8 cellular contexts compared by ENCODE assay signal in the genomic region with DNA sequence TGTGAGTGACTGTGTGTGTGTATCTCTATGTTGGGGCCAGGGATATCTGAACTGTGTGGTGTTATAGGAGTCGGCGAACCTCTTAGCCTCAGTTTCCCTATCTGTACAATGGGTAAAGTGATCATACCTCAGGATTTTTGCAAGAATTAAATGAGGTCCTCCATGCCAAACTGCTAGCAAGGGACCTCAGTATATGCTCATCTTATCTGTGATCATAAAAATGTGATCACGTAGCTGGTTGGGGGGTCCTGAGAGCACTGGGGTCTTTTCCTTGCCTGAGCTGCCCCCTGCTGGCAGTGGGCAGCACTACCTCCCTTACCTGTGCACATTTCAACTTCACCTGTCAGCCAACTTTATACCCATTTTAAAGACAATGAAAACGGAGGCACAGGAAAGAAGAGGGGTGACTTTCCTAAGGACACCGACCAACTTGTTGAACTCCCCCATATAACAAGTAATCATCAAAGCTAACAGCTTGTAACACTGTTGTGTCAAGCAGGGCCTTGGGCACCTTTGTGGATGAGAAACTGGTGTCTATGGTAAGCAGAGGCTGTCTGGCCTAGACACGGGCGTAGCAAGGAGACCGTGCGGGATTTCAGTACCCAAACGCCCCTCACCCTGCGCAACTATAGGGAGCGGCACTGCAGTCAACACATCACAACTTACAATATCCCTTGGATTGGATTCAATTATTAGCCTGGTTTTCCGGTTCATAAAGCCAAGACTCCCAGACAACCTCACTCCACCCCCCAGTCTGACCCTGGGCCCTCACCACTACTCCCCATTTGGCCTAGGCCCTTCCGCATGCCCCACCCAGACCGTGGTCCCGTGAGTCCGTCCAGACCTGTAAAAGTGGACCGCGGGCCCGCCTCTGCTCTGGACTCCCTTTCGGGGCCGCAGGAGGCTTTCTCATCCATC. TPM values are rescaled to one million over a fixed set of nuclear protein-coding genes. Genes with fewer than 3 reads are reported as not detected.
DNase-seq lines count a peak whose midpoint lies in the region; ATAC-seq, FAIRE-seq and TF ChIP-seq lines count a peak whose summit lies in the region.

No MANE protein-coding gene starts in this region.

- RAD21 ChIA-PET in GM12878 (lab: Charles Lee; ENCODE audit: unreplicated experiment) = interaction anchor here (0.6 to 3.7 kb wide), 7 partner anchors 13 to 199 kb away, joined by 3 to 23 read pairs (median 4); partner anchors contain the start of genes MRPL11, NPAS4, PELI3 and RBM4B

- H2AFZ ChIP-seq in OCI-LY7 (ENCODE audit: low read length) (peak overlapping the region; percentile 77; the same call in 1 of the 2 replicates), GM12878 (ENCODE audit: control insufficient read depth, low read depth, low read length) (peak overlapping the region; percentile 55)

- peak; percentile 64 for TF ChIP-seq RAD21 in GM12878 (IDR thresholded peaks at IDR 0.05; ENCODE audit: insufficient read depth, low read depth, low read length)

- TF ChIP-seq CTCF in AG09309 (IDR thresholded peaks at IDR 0.05; ENCODE audit: control insufficient read depth, insufficient read depth, low read depth, low read length, missing control alignments) = peak; percentile 83
- peak; percentile 99 for TF ChIP-seq CTCF in OCI-LY7 (conservative IDR thresholded peaks at IDR 0.05; ENCODE audit: low read length)
- peak; percentile 82 to 87 (median 87) for TF ChIP-seq CTCF in GM12878 (IDR thresholded peaks at IDR 0.05 in 2 of 3, conservative IDR thresholded peaks at IDR 0.05 in 1 of 3; ENCODE audit: control insufficient read depth in 2 of 3, extremely low read depth in 1 of 3, insufficient read depth in 1 of 3, low read depth in 3 of 3, low read length in 3 of 3)

- TF ChIP-seq POLR2A in GM12891 (IDR thresholded peaks at IDR 0.05; ENCODE audit: low read depth, low read length) (no peak), GM12878 (IDR thresholded peaks at IDR 0.05; ENCODE audit: low read depth, low read length) (no peak)

- H3K27ac ChIP-seq in OCI-LY7 (ENCODE audit: low read depth, low read length, poor library complexity, severe bottlenecking) = peak overlapping the region; percentile 47
- peak overlapping the region; percentile 89 for H3K27ac ChIP-seq in GM12878 (ENCODE audit: control insufficient read depth, insufficient read depth)
- peak overlapping the region; percentile 88 for H3K27ac ChIP-seq in iPS-20b (ENCODE audit: low read length)
- H3K27ac ChIP-seq in small intestine (ENCODE audit: low read depth in 1 of 2, low read length in 1 of 2) = peak overlapping the region; percentile 87 to 98

- TF ChIP-seq EP300 in GM12878 (IDR thresholded peaks at IDR 0.05; ENCODE audit: borderline replicate concordance in 1 of 2, control insufficient read depth in 1 of 2, low read depth in 2 of 2, low read length in 2 of 2) = no peak

- in situ Hi-C loops in GM12878 (cut with MboI) = no loop called here

- POLR2A ChIA-PET in OCI-LY7 (lab: Charles Lee) (interaction anchor here (1.2 kb wide), 1 partner anchor 11 kb away, joined by 4 read pairs; no protein-coding TSS in a partner anchor), GM12878 (lab: Charles Lee) (interaction anchor here (1.4 to 1.7 kb wide), 3 partner anchors 17 to 199 kb away, joined by 7 read pairs; partner anchors contain the start of genes RBM4B and ZDHHC24)

- H3K79me2 ChIP-seq in OCI-LY7 (ENCODE audit: insufficient read depth, low read depth, low read length) = peaks cover 5% of the 10 kb centered on the region; the same call in 1 of the 2 replicates
- H3K79me2 ChIP-seq in GM12878 (ENCODE audit: control insufficient read depth, insufficient read depth, low read length) = peaks cover 23% of the 10 kb centered on the region

- H3K9ac ChIP-seq in GM12878 (ENCODE audit: control insufficient read depth, insufficient read depth, low read length) (peak overlapping the region; percentile 95), iPS-20b (ENCODE audit: low read depth, low read length) (peak overlapping the region; percentile 98)

- H4K20me1 ChIP-seq in OCI-LY7 (ENCODE audit: insufficient read depth, low read length) (no peaks in the 10 kb centered on the region), GM12878 (ENCODE audit: control insufficient read depth, insufficient read depth) (no peaks in the 10 kb centered on the region)

- H3K9me3 ChIP-seq in OCI-LY7 (ENCODE audit: low read length) (no peaks in the 10 kb centered on the region), GM12878 (replicated peaks; ENCODE audit: control insufficient read depth, insufficient read depth, low read length) (no peaks in the 10 kb centered on the region), iPS-20b (ENCODE audit: insufficient read depth, low read depth, low read length) (no peaks in the 10 kb centered on the region), small intestine (ENCODE audit: control insufficient read depth, low read depth) (no peaks in the 10 kb centered on the region)

- intact Hi-C loops in OCI-LY7 (cut with micrococcal nuclease; ENCODE audit: unreplicated experiment) (loop anchor here (1.0 kb wide), 2 partner anchors 40 to 71 kb away; no protein-coding TSS in a partner anchor), GM12878 (cut with micrococcal nuclease; ENCODE audit: unreplicated experiment) (loop anchor here (1.0 kb wide), 1 partner anchor 71 kb away; no protein-coding TSS in a partner anchor)

- H3K4me2 ChIP-seq in OCI-LY7 (ENCODE audit: low read length) = peak overlapping the region; percentile 97
- H3K4me2 ChIP-seq in GM12878 (ENCODE audit: control insufficient read depth, insufficient read depth) = peak overlapping the region; percentile 87

- peaks cover 11% of the 10 kb centered on the region for H3K4me1 ChIP-seq in OCI-LY7 (ENCODE audit: insufficient read depth, low read length, poor library complexity, severe bottlenecking)
- peaks cover 6% of the 10 kb centered on the region for H3K4me1 ChIP-seq in GM12878 (ENCODE audit: control insufficient read depth, insufficient read depth, low read length)
- H3K4me1 ChIP-seq in iPS-20b (ENCODE audit: insufficient read depth, low read length) = no peaks in the 10 kb centered on the region
- peaks cover 3 to 4% of the 10 kb centered on the region in 2 donors for H3K4me1 ChIP-seq in small intestine (ENCODE audit: control insufficient read depth in 2 of 2, insufficient read depth in 1 of 2, low read depth in 1 of 2, low read length in 1 of 2)

- H3K36me3 ChIP-seq in OCI-LY7 (ENCODE audit: insufficient read depth, low read length) (peaks cover 14% of the 10 kb centered on the region), GM12878 (ENCODE audit: control insufficient read depth in 2 of 2, insufficient read depth in 2 of 2, low read length in 1 of 2) (peaks cover 0 to 2% of the 10 kb centered on the region in 2 experiments; a peak in 1 of 4 replicates), iPS-20b (ENCODE audit: insufficient read depth, low read depth, low read length) (peaks cover 18% of the 10 kb centered on the region; the same call in 1 of the 2 replicates), small intestine (ENCODE audit: control insufficient read depth in 2 of 2, insufficient read depth in 2 of 2, low read length in 2 of 2) (no peaks in the 10 kb centered on the region)

- peak; percentile 89 for FAIRE-seq in GM12891 (lab: Jason Lieb, UNC)
- FAIRE-seq in GM12878 (lab: Jason Lieb, UNC) = peak; percentile 23
- no peak for FAIRE-seq in small intestine (lab: Jason Lieb, UNC)

- 11% methylated on average over 22 of the region's 22 CpGs for WGBS in GM12878 (ENCODE audit: insufficient coverage, insufficient replicate concordance, low lambda C conversion rate, missing lambda C conversion rate)
- 9 to 15% (median 13%) methylated on average over 22 of the region's 22 CpGs for WGBS in small intestine, 3 donors

- DNase-seq in AG09309 (ENCODE audit: low read depth) = no peak
- DNase-seq in GM12891 (ENCODE audit: insufficient read length, low spot score) = peak; percentile 61
- peak; percentile 71 for DNase-seq in OCI-LY7 (ENCODE audit: low spot score)
- no peak for DNase-seq in GM12878 (ENCODE audit: low read depth, low spot score)
- DNase-seq in small intestine = peak; percentile 56
- DNase-seq in NCI-H1694 treated with DMSO at 0.1 percent for 48 hours (lab: John Stamatoyannopoulos, UW) = no peak
- DNase-seq in ureter (ENCODE audit: low spot score) = no peak

- no TSS peak for BruUV-seq in OCI-LY7 (replicated peaks; lab: Mats Ljungman, UMichigan)
- no TSS peak for BruUV-seq in GM12878 (replicated peaks; lab: Mats Ljungman, UMichigan)

- H3K4me3 ChIP-seq in AG09309 (ENCODE audit: control insufficient read depth, low read depth, low read length) = peak overlapping the region; percentile 83
- H3K4me3 ChIP-seq in OCI-LY7 (ENCODE audit: low read depth, low read length, poor library complexity, severe bottlenecking) = peak overlapping the region; percentile 89
- peak overlapping the region; percentile 95 for H3K4me3 ChIP-seq in GM12878
- H3K4me3 ChIP-seq in iPS-20b (ENCODE audit: low read length) = peak overlapping the region; percentile 95
- H3K4me3 ChIP-seq in small intestine (ENCODE audit: low read depth in 1 of 2, low read length in 2 of 2) = peak overlapping the region; percentile 71 to 79

- no peaks in the 10 kb centered on the region for H3K27me3 ChIP-seq in GM12878 (replicated peaks in 1 of 2; ENCODE audit: control insufficient read depth in 2 of 2, insufficient read depth in 2 of 2, low read length in 1 of 2)
- H3K27me3 ChIP-seq in iPS-20b (ENCODE audit: insufficient read depth, low read length) = no peaks in the 10 kb centered on the region
- H3K27me3 ChIP-seq in small intestine (ENCODE audit: control insufficient read depth in 2 of 2, insufficient read depth in 2 of 2, low read length in 2 of 2) = no peaks in the 10 kb centered on the region

- SMC1A ChIA-PET in GM12878 (lab: Charles Lee; ENCODE audit: uncharacterized antibody, unreplicated experiment) = interaction anchor here (0.7 to 2.7 kb wide), 11 partner anchors 20 to 200 kb away, joined by 3 to 10 read pairs (median 4); partner anchors contain the start of genes MRPL11 and NPAS4

- CTCF ChIA-PET in OCI-LY7 (lab: Charles Lee; ENCODE audit: unreplicated experiment) (interaction anchor here (0.5 to 1.4 kb wide), 2 partner anchors 41 to 70 kb away, joined by 3 read pairs; partner anchors contain the start of gene MRPL11), GM12878 (lab: Yijun Ruan, JAX) (interaction anchor here (0.6 to 3.6 kb wide), 24 partner anchors 9 to 232 kb away, joined by 3 to 41 read pairs (median 4); partner anchors contain the start of genes MRPL11, PELI3, RBM4B and ZDHHC24)

- ATAC-seq in GM12878 = peak; percentile 13

- H3K9me2 ChIP-seq in OCI-LY7 (ENCODE audit: insufficient read depth, low read length) = no peaks in the 10 kb centered on the region

RNA-seq across cellular contexts. Expression of gene DPP3, which starts 1.2 kb away (rescaled TPM):
- polyA plus RNA-seq in GM12891 (2012; ENCODE audit: low read depth, missing spikeins) = 44.4 TPM
- 40.0 and 47.2 TPM in 2 replicates for total RNA-seq in OCI-LY7 (2014; rRNA removed; shearing (Covaris generic))
- total RNA-seq in OCI-LY7 (2022) = 53.4 and 60.3 TPM in 2 replicates
- total RNA-seq in GM12878 (2013; cell fraction: nucleolus; rRNA removed) = 39.3 and 49.1 TPM in 2 replicates
- 114 and 117 TPM in 2 replicates for total RNA-seq in GM12878 (2014; rRNA removed)
- total RNA-seq in GM12878 (2014; rRNA removed; fragmentation: Illumina TruSeq; extraction: Trizol) = 44.6 and 47.9 TPM in 2 replicates
- total RNA-seq in GM12878 (2021) = 86.4 and 102 TPM in 2 replicates
- polyA plus RNA-seq in GM12878 (2011; ENCODE audit: low read depth) = 14.1 TPM
- polyA plus RNA-seq in GM12878 (2011; rRNA removed) = 34.9 and 73.1 TPM in 2 replicates
- polyA plus RNA-seq in GM12878 (2011; cell fraction: cytosol; rRNA removed) = 68.1 and 103 TPM in 2 replicates
- polyA plus RNA-seq in GM12878 (2011; cell fraction: nucleus; rRNA removed) = 162 and 230 TPM in 2 replicates
- polyA plus RNA-seq in GM12878 (2012) = 37.5 and 47.0 TPM in 2 replicates
- polyA plus RNA-seq in GM12878 (2014; fragmentation: Illumina TruSeq; extraction: Trizol) = 33.5 and 51.2 TPM in 2 replicates
- polyA plus RNA-seq in GM12878 (2014; fragmentation: Nextera tagmentation; extraction: Ambion mirVana) = 1 to 10 TPM; 6.0 to 6.3 TPM
- 79.7 and 83.1 TPM in 2 replicates for polyA plus RNA-seq in GM12878 (2014; rRNA removed)
- 10 to 100 TPM; 85.6 to 95.7 TPM for polyA plus RNA-seq in GM12878 (2016; fragmentation: Nextera tagmentation; extraction: Ambion mirVana)
- polyA minus RNA-seq in GM12878 (2011; rRNA and poly(A)+ RNA removed) = 107 and 194 TPM in 2 replicates
- polyA minus RNA-seq in GM12878 (2011; cell fraction: cytosol; rRNA and poly(A)+ RNA removed) = 88.1 and 98.5 TPM in 2 replicates
- 75.1 and 117 TPM in 2 replicates for polyA minus RNA-seq in GM12878 (2011; cell fraction: nucleus; rRNA and poly(A)+ RNA removed)
- 10 to 100 TPM; 33.2 to 67.7 (median 41.6) TPM for polyA plus RNA-seq in small intestine
- total RNA-seq in ureter = 66.3 TPM

RNA-seq across cellular contexts. Expression of gene PELI3, which starts 12.4 kb away (rescaled TPM):
- 0.73 TPM for polyA plus RNA-seq in GM12891 (2012; ENCODE audit: low read depth, missing spikeins)
- 7.7 and 8.1 TPM in 2 replicates for total RNA-seq in OCI-LY7 (2014; rRNA removed; shearing (Covaris generic))
- total RNA-seq in OCI-LY7 (2022) (4.3 and 4.5 TPM in 2 replicates), GM12878 (2014; rRNA removed) (0.98 and 1.1 TPM in 2 replicates), GM12878 (2014; rRNA removed; fragmentation: Illumina TruSeq; extraction: Trizol) (0.54 and 0.97 TPM in 2 replicates), GM12878 (2021) (1.5 and 1.8 TPM in 2 replicates), ureter (11.0 TPM)
- 28.8 and 30.6 TPM in 2 replicates for total RNA-seq in GM12878 (2013; cell fraction: nucleolus; rRNA removed)
- 0.49 TPM for polyA plus RNA-seq in GM12878 (2011; ENCODE audit: low read depth)
- polyA plus RNA-seq in GM12878 (2011; rRNA removed) (0.66 and 1.0 TPM in 2 replicates), GM12878 (2014; fragmentation: Illumina TruSeq; extraction: Trizol) (0.21 and 0.29 TPM in 2 replicates), GM12878 (2014; fragmentation: Nextera tagmentation; extraction: Ambion mirVana) (under 1 TPM; 0.14 to 0.20 TPM), GM12878 (2014; rRNA removed) (0.86 and 1.1 TPM in 2 replicates), GM12878 (2016; fragmentation: Nextera tagmentation; extraction: Ambion mirVana) (under 1 TPM; 0.53 to 0.78 TPM), small intestine (1 to 10 TPM; 3.1 to 4.7 (median 4.6) TPM)
- 1.4 and 1.7 TPM in 2 replicates for polyA plus RNA-seq in GM12878 (2011; cell fraction: cytosol; rRNA removed)
- 2.5 and 3.1 TPM in 2 replicates for polyA plus RNA-seq in GM12878 (2011; cell fraction: nucleus; rRNA removed)
- 1.6 and 1.7 TPM in 2 replicates for polyA plus RNA-seq in GM12878 (2012)
- 1.8 and 3.2 TPM in 2 replicates for polyA minus RNA-seq in GM12878 (2011; rRNA and poly(A)+ RNA removed)
- 0.52 and 0.80 TPM in 2 replicates for polyA minus RNA-seq in GM12878 (2011; cell fraction: cytosol; rRNA and poly(A)+ RNA removed)
- polyA minus RNA-seq in GM12878 (2011; cell fraction: nucleus; rRNA and poly(A)+ RNA removed) = 3.7 and 4.9 TPM in 2 replicates

RNA-seq across cellular contexts. Expression of gene BBS1, which starts 31.4 kb away (rescaled TPM):
- 9.9 TPM for polyA plus RNA-seq in GM12891 (2012; ENCODE audit: low read depth, missing spikeins)
- 8.7 and 14.7 TPM in 2 replicates for total RNA-seq in OCI-LY7 (2014; rRNA removed; shearing (Covaris generic))
- total RNA-seq in OCI-LY7 (2022) = 15.2 and 15.7 TPM in 2 replicates
- total RNA-seq in GM12878 (2013; cell fraction: nucleolus; rRNA removed) = 122 and 129 TPM in 2 replicates
- 9.0 and 10.7 TPM in 2 replicates for total RNA-seq in GM12878 (2014; rRNA removed)
- 6.5 TPM in 2 replicates for total RNA-seq in GM12878 (2014; rRNA removed; fragmentation: Illumina TruSeq; extraction: Trizol)
- total RNA-seq in GM12878 (2021) = 9.9 and 13.1 TPM in 2 replicates
- 7.0 TPM for polyA plus RNA-seq in GM12878 (2011; ENCODE audit: low read depth)
- polyA plus RNA-seq in GM12878 (2011; rRNA removed) = 9.1 and 12.1 TPM in 2 replicates
- 14.0 and 15.0 TPM in 2 replicates for polyA plus RNA-seq in GM12878 (2011; cell fraction: cytosol; rRNA removed)
- 48.4 and 50.1 TPM in 2 replicates for polyA plus RNA-seq in GM12878 (2011; cell fraction: nucleus; rRNA removed)
- polyA plus RNA-seq in GM12878 (2012) = 8.3 and 10.4 TPM in 2 replicates
- 7.0 and 9.0 TPM in 2 replicates for polyA plus RNA-seq in GM12878 (2014; fragmentation: Illumina TruSeq; extraction: Trizol)
- 1 to 10 TPM; 2.5 to 3.1 TPM for polyA plus RNA-seq in GM12878 (2014; fragmentation: Nextera tagmentation; extraction: Ambion mirVana)
- 12.9 and 14.7 TPM in 2 replicates for polyA plus RNA-seq in GM12878 (2014; rRNA removed)
- 1 to 10 TPM; 6.7 to 8.3 TPM for polyA plus RNA-seq in GM12878 (2016; fragmentation: Nextera tagmentation; extraction: Ambion mirVana)
- 15.5 and 21.1 TPM in 2 replicates for polyA minus RNA-seq in GM12878 (2011; rRNA and poly(A)+ RNA removed)
- polyA minus RNA-seq in GM12878 (2011; cell fraction: cytosol; rRNA and poly(A)+ RNA removed) = 5.2 and 7.0 TPM in 2 replicates
- 20.2 and 27.0 TPM in 2 replicates for polyA minus RNA-seq in GM12878 (2011; cell fraction: nucleus; rRNA and poly(A)+ RNA removed)
- polyA plus RNA-seq in small intestine = 10 to 100 TPM in 1 of 3 donors, 1 to 10 TPM in 2; 3.8 to 11.6 (median 4.2) TPM
- total RNA-seq in ureter = 59.8 TPM

RNA-seq across cellular contexts. Expression of gene MRPL11, which starts 40.4 kb away (rescaled TPM):
- polyA plus RNA-seq in GM12891 (2012; ENCODE audit: low read depth, missing spikeins) = 106 TPM
- 82.6 and 101 TPM in 2 replicates for total RNA-seq in OCI-LY7 (2014; rRNA removed; shearing (Covaris generic))
- total RNA-seq in OCI-LY7 (2022) = 75.1 and 88.6 TPM in 2 replicates
- 7.5 and 9.0 TPM in 2 replicates for total RNA-seq in GM12878 (2013; cell fraction: nucleolus; rRNA removed)
- 109 and 114 TPM in 2 replicates for total RNA-seq in GM12878 (2014; rRNA removed)
- total RNA-seq in GM12878 (2014; rRNA removed; fragmentation: Illumina TruSeq; extraction: Trizol) = 62.0 and 76.2 TPM in 2 replicates
- 110 and 115 TPM in 2 replicates for total RNA-seq in GM12878 (2021)
- 76.1 TPM for polyA plus RNA-seq in GM12878 (2011; ENCODE audit: low read depth)
- polyA plus RNA-seq in GM12878 (2011; rRNA removed) = 95.8 and 108 TPM in 2 replicates
- 114 and 125 TPM in 2 replicates for polyA plus RNA-seq in GM12878 (2011; cell fraction: cytosol; rRNA removed)
- polyA plus RNA-seq in GM12878 (2011; cell fraction: nucleus; rRNA removed) = 57.9 and 60.2 TPM in 2 replicates
- polyA plus RNA-seq in GM12878 (2012) = 79.6 and 82.2 TPM in 2 replicates
- 61.9 and 87.0 TPM in 2 replicates for polyA plus RNA-seq in GM12878 (2014; fragmentation: Illumina TruSeq; extraction: Trizol)
- 10 to 100 TPM; 43.5 to 80.9 TPM for polyA plus RNA-seq in GM12878 (2014; fragmentation: Nextera tagmentation; extraction: Ambion mirVana)
- 161 and 178 TPM in 2 replicates for polyA plus RNA-seq in GM12878 (2014; rRNA removed)
- 100 to 1,000 TPM; 242 to 248 TPM for polyA plus RNA-seq in GM12878 (2016; fragmentation: Nextera tagmentation; extraction: Ambion mirVana)
- polyA minus RNA-seq in GM12878 (2011; rRNA and poly(A)+ RNA removed) = 30.4 and 48.3 TPM in 2 replicates
- 11.4 and 15.9 TPM in 2 replicates for polyA minus RNA-seq in GM12878 (2011; cell fraction: cytosol; rRNA and poly(A)+ RNA removed)
- 3.3 and 3.5 TPM in 2 replicates for polyA minus RNA-seq in GM12878 (2011; cell fraction: nucleus; rRNA and poly(A)+ RNA removed)
- 100 to 1,000 TPM in 1 of 3 donors, 10 to 100 TPM in 2; 57.0 to 118 (median 57.6) TPM for polyA plus RNA-seq in small intestine
- total RNA-seq in ureter = 47.0 TPM

RNA-seq across cellular contexts. Expression of gene NPAS4, which starts 58.2 kb away (rescaled TPM):
- 0.15 TPM for polyA plus RNA-seq in GM12891 (2012; ENCODE audit: low read depth, missing spikeins)
- total RNA-seq in OCI-LY7 (2014; rRNA removed; shearing (Covaris generic)) = not detected in 2 replicates
- total RNA-seq in OCI-LY7 (2022) (not detected in 2 replicates), GM12878 (2014; rRNA removed) (0.06 TPM in 1 of 2 replicates, not detected in the other), GM12878 (2014; rRNA removed; fragmentation: Illumina TruSeq; extraction: Trizol) (not detected in 2 replicates), GM12878 (2021) (not detected in 2 replicates), ureter (1.2 TPM)
- not detected in 2 replicates for total RNA-seq in GM12878 (2013; cell fraction: nucleolus; rRNA removed)
- not detected for polyA plus RNA-seq in GM12878 (2011; ENCODE audit: low read depth)
- polyA plus RNA-seq in GM12878 (2011; rRNA removed) (0.03 TPM in 1 of 2 replicates, not detected in the other), GM12878 (2014; fragmentation: Illumina TruSeq; extraction: Trizol) (not detected in 2 replicates), GM12878 (2014; fragmentation: Nextera tagmentation; extraction: Ambion mirVana) (not detected), GM12878 (2014; rRNA removed) (0.14 and 0.18 TPM in 2 replicates), GM12878 (2016; fragmentation: Nextera tagmentation; extraction: Ambion mirVana) (not detected), small intestine (under 1 TPM in 1 of 3 donors, not detected in 2; 0.10 TPM)
- not detected in 2 replicates for polyA plus RNA-seq in GM12878 (2011; cell fraction: cytosol; rRNA removed)
- 0.04 and 0.06 TPM in 2 replicates for polyA plus RNA-seq in GM12878 (2011; cell fraction: nucleus; rRNA removed)
- 0.04 and 0.18 TPM in 2 replicates for polyA plus RNA-seq in GM12878 (2012)
- polyA minus RNA-seq in GM12878 (2011; rRNA and poly(A)+ RNA removed) = not detected in 2 replicates
- not detected in 2 replicates for polyA minus RNA-seq in GM12878 (2011; cell fraction: cytosol; rRNA and poly(A)+ RNA removed)
- polyA minus RNA-seq in GM12878 (2011; cell fraction: nucleus; rRNA and poly(A)+ RNA removed) = not detected in 2 replicates

Comparison
In these comparisons a context has a peak if more than half of its experiments do, and no peak if none do; other contexts are left out.
1. DNase-seq: peak in GM12891 (single experiment), OCI-LY7 (single experiment) and small intestine (single experiment); none in AG09309 (single experiment), GM12878 (single experiment), NCI-H1694 treated with DMSO at 0.1 percent for 48 hours (single experiment) and ureter (single experiment).
2. Peak in every context shown above with its lines, with median percentiles within 50 percentile points of each other: H3K4me3 ChIP-seq, CTCF ChIP-seq and H3K27ac ChIP-seq.